ENCODE assay signal across 1 cellular context in genomic region chr16:88737298-88738166, GRCh38.
A peak's percentile ranks its signal among the peaks of the same experiment; 100 is the strongest.
TF ChIP-seq lines count a peak whose summit lies in the region.

No MANE protein-coding gene starts in this region.

TF ChIP-seq in HEK293, 187 proteins besides CTCF, POLR2A, EP300 and RAD21 (continued from another document):
- TF ChIP-seq, protein P1, sequence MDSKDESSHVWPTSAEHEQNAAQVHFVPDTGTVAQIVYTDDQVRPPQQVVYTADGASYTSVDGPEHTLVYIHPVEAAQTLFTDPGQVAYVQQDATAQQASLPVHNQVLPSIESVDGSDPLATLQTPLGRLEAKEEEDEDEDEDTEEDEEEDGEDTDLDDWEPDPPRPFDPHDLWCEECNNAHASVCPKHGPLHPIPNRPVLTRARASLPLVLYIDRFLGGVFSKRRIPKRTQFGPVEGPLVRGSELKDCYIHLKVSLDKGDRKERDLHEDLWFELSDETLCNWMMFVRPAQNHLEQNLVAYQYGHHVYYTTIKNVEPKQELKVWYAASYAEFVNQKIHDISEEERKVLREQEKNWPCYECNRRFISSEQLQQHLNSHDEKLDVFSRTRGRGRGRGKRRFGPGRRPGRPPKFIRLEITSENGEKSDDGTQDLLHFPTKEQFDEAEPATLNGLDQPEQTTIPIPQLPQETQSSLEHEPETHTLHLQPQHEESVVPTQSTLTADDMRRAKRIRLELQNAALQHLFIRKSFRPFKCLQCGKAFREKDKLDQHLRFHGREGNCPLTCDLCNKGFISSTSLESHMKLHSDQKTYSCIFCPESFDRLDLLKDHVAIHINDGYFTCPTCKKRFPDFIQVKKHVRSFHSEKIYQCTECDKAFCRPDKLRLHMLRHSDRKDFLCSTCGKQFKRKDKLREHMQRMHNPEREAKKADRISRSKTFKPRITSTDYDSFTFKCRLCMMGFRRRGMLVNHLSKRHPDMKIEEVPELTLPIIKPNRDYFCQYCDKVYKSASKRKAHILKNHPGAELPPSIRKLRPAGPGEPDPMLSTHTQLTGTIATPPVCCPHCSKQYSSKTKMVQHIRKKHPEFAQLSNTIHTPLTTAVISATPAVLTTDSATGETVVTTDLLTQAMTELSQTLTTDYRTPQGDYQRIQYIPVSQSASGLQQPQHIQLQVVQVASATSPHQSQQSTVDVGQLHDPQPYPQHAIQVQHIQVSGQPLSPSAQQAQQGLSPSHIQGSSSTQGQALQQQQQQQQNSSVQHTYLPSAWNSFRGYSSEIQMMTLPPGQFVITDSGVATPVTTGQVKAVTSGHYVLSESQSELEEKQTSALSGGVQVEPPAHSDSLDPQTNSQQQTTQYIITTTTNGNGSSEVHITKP (tag by site-specific recombination; IDR thresholded peaks at IDR 0.05): no peak
- TF ChIP-seq ATF2 (tag by site-specific recombination; IDR thresholded peaks at IDR 0.05; ENCODE audit: low read depth) (no peak), ZNF2 (tag by site-specific recombination; IDR thresholded peaks at IDR 0.05) (peak; percentile 72; the same call in 1 of the 2 replicates), ZNF792 (tag by site-specific recombination; IDR thresholded peaks at IDR 0.05) (peak; percentile 31; the same call in 1 of the 2 replicates), ZNF677 (tag by site-specific recombination; IDR thresholded peaks at IDR 0.05) (no peak), PRDM4 (tag by site-specific recombination; IDR thresholded peaks at IDR 0.05) (no peak)
